18 cellular contexts compared by ENCODE assay signal in the genomic region with DNA sequence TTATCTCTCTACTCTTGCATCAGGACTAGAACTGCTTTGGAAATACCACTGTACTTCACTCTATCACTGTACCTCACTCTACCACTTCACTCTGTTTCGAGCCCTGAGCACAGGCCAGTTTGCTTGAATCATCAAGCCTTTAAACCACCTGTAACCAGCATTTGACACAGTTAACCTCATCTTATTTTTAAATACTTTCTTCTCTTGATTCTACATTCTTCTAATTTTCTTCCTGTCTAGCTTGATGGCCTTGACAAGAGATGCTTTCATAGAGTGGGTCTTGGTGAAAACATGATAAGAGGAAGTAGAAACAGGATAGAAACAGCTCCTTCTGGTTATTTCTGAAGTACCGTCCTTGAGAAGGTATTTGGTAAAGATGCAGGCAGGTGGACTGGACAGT.
"Had no signal": no experiment of that assay in that cellular context is flagged by ENCODE, and none has a peak within 500 bp of the region (broad histone marks: within the 10 kb centered on the region; RNA-seq: fewer than 3 reads in every experiment).

No MANE protein-coding gene starts in this region.

- H3K4me1 ChIP-seq: gastroesophageal sphincter had no signal

- DNase-seq: activated CD4-positive, alpha-beta T cell treated with anti-CD3 and anti-CD28 coated beads, Interleukin-2, amount 10 ng/mL, durations not matched to agents 24 days and 14 days; activated CD4-positive, CD25-positive, alpha-beta regulatory T cell; activated CD8-positive, alpha-beta memory T cell treated with anti-CD3 and anti-CD28 coated beads, Interleukin-2, amount 50 U/mL, for 4 hours; activated CD8-positive, alpha-beta T cell treated with anti-CD3 and anti-CD28 coated beads, Interleukin-2, amount 10 ng/mL, durations not matched to agents 7 days and 5 days; activated effector memory CD4-positive, alpha-beta T cell treated with anti-CD3 and anti-CD28 coated beads, Interleukin-2, amount 50 U/mL, for 16 hours; activated T-cell treated with anti-CD3 and anti-CD28 coated beads, Interleukin-2, amount 50 U/mL, for 48 hours; adrenal gland; dorsolateral prefrontal cortex; erythroblast; mesenchymal stem cell; naive thymus-derived CD8-positive, alpha-beta T cell; stimulated activated CD4-positive, alpha-beta T cell treated with anti-CD3 and anti-CD28 coated beads, Interleukin-1b, Interleukin-23, amount 100 ng/mL, for 48 hours; stomach had no signal

- H3K27ac ChIP-seq: adrenal gland, dorsolateral prefrontal cortex, gastroesophageal sphincter, neutrophil, parathyroid adenoma, stomach, thoracic aorta had no signal

- H3K9me3 ChIP-seq: adrenal gland, gastroesophageal sphincter, neutrophil, thoracic aorta had no signal

- H3K27me3 ChIP-seq: adrenal gland, dorsolateral prefrontal cortex, gastroesophageal sphincter, neutrophil, stomach had no signal

- H3K79me2 ChIP-seq: parathyroid adenoma had no signal

- ATAC-seq: activated CD8-positive, alpha-beta T cell treated with anti-CD3 and anti-CD28 coated beads, Interleukin-2, amount 10 ng/mL, durations not matched to agents 7 days and 5 days; gastroesophageal sphincter; left lobe of liver; naive thymus-derived CD8-positive, alpha-beta T cell had no signal

- H3K4me3 ChIP-seq: adrenal gland, dorsolateral prefrontal cortex, gastroesophageal sphincter, stomach, thoracic aorta had no signal

- H3K36me3 ChIP-seq: adrenal gland, gastroesophageal sphincter, neutrophil, stomach, thoracic aorta had no signal

- H2AFZ ChIP-seq: parathyroid adenoma had no signal
